Comparison of ENCODE assay signal across 14 cellular contexts in the genomic region with DNA sequence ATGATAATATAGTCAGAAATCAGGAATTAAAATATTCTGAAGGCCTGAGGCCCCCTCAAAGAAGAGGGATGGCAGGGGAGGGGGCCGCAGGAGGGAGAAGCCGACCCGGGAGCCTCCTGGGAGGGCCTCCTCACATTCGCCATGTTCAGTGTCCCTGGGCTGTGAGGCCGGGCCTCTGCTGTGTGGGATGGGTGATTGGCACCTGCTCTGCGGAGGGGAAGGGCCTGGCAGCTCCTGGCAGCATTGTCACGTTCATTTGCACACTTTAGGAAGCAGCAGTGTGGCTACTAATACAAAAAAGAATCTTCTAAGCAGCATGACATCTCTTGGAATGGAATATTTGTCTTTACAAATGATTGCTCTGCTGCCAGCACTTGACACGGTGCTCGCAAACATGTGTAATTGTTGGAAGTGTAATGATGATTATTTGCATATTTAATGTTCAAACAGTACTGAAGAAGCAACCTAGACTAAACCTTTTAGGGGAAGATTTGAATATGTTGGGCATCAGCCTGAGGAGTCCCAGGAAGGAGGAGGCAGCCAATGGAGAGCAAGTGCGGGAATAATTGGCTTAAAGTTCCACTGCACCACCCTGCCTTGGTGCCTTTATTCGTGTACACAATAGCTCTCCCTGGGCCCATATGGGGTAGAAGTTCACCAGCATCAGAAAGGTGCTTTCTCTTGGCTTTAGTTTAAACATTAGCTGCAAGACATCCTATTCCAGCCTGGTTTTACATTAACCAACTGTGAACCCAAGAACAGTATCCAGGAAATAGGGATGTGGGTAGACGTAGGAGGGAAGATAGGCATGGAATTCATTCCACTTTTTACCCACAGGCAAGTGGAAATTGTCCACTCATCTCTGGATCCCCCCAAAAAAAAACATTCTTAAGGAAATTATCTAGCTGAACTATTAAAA.
"Had no signal": no experiment of that assay in that cellular context is flagged by ENCODE, and none has a peak within 500 bp of the region (broad histone marks: within the 10 kb centered on the region; RNA-seq: fewer than 3 reads in every experiment).

No MANE protein-coding gene starts in this region.

- DNase-seq: activated CD4-positive, CD25-positive, alpha-beta regulatory T cell treated with anti-CD3 and anti-CD28 coated beads, Interleukin-2, amount 50 U/mL, for 72 hours; activated naive CD4-positive, alpha-beta T cell treated with anti-CD3 and anti-CD28 coated beads for 36 hours; adrenal gland; effector CD4-positive, alpha-beta T cell; foreskin keratinocyte; sigmoid colon; stimulated activated CD4-positive, alpha-beta T cell treated with anti-CD3 and anti-CD28 coated beads, Interleukin-1b, Interleukin-23, amount 100 ng/mL, for 48 hours; stimulated activated naive CD8-positive, alpha-beta T cell treated with anti-CD3 and anti-CD28 coated beads, Interleukin-15, amount 100 ng/mL, for 72 hours; T-cell; T1000 had no signal

- H3K4me3 Mint-ChIP-seq: activated naive CD4-positive, alpha-beta T cell treated with anti-CD3 and anti-CD28 coated beads for 36 hours; neural crest cell; stimulated activated naive CD8-positive, alpha-beta T cell treated with anti-CD3 and anti-CD28 coated beads, Interleukin-15, amount 100 ng/mL, for 72 hours; T-cell had no signal

- H3K27me3 ChIP-seq: adrenal gland, foreskin keratinocyte, sigmoid colon, upper lobe of left lung had no signal

- H3K9me3 ChIP-seq: adrenal gland, upper lobe of left lung had no signal

- ATAC-seq: foreskin keratinocyte; stimulated activated naive CD8-positive, alpha-beta T cell treated with anti-CD3 and anti-CD28 coated beads, Interleukin-15, amount 100 ng/mL, for 72 hours; T-cell had no signal

- H3K27ac Mint-ChIP-seq: activated naive CD4-positive, alpha-beta T cell treated with anti-CD3 and anti-CD28 coated beads for 36 hours; activated T-helper 2 cell treated with anti-CD3 and anti-CD28 coated beads, Interferon-gamma antibody, Interleukin-2, Interleukin-4, amounts not matched to agents 10 μg/mL and 5 μg/mL and 100 μg/mL, durations not matched to agents 14 hours and 24 hours and 36 hours; stimulated activated naive CD8-positive, alpha-beta T cell treated with anti-CD3 and anti-CD28 coated beads, Interleukin-15, amount 100 ng/mL, for 72 hours; T-cell had no signal

- H3K27ac ChIP-seq: adrenal gland, coronary artery, foreskin keratinocyte, sigmoid colon, upper lobe of left lung had no signal

- H3K4me3 ChIP-seq: adrenal gland, coronary artery, sigmoid colon, upper lobe of left lung had no signal

- H3K4me1 Mint-ChIP-seq: stimulated activated naive CD8-positive, alpha-beta T cell treated with anti-CD3 and anti-CD28 coated beads, Interleukin-15, amount 100 ng/mL, for 72 hours; T-cell had no signal

- H3K36me3 ChIP-seq: adrenal gland, sigmoid colon, upper lobe of left lung had no signal

- H3K4me1 ChIP-seq: adrenal gland, foreskin keratinocyte, sigmoid colon, upper lobe of left lung had no signal

- H3K36me3 Mint-ChIP-seq: T-cell had no signal

- H3K27me3 Mint-ChIP-seq: stimulated activated naive CD8-positive, alpha-beta T cell treated with anti-CD3 and anti-CD28 coated beads, Interleukin-15, amount 100 ng/mL, for 72 hours had no signal

- H3K9me3 Mint-ChIP-seq: activated naive CD4-positive, alpha-beta T cell treated with anti-CD3 and anti-CD28 coated beads for 36 hours; activated T-helper 2 cell treated with anti-CD3 and anti-CD28 coated beads, Interferon-gamma antibody, Interleukin-2, Interleukin-4, amounts not matched to agents 10 μg/mL and 5 μg/mL and 100 μg/mL, durations not matched to agents 14 hours and 24 hours and 36 hours had no signal
